In genomic region chr3:124157748-124158147, GRCh38 we compare ENCODE assay signal across 3 cellular contexts.
TF ChIP-seq lines count a peak whose summit lies in the region.

No MANE protein-coding gene starts in this region.

TF ChIP-seq in GM23338, 12 proteins besides CTCF, POLR2A, EP300 and RAD21 (continues in another document):
- no peak for TF ChIP-seq POLR2AphosphoS5 (IDR thresholded peaks at IDR 0.05; ENCODE audit: low read depth)
- no peak for TF ChIP-seq ZNF331 (CRISPR knock-in tag; IDR thresholded peaks at IDR 0.05; ENCODE audit: low read depth)
- no peak for TF ChIP-seq JUNB (IDR thresholded peaks at IDR 0.05; ENCODE audit: unreplicated experiment)
- TF ChIP-seq, protein P1, sequence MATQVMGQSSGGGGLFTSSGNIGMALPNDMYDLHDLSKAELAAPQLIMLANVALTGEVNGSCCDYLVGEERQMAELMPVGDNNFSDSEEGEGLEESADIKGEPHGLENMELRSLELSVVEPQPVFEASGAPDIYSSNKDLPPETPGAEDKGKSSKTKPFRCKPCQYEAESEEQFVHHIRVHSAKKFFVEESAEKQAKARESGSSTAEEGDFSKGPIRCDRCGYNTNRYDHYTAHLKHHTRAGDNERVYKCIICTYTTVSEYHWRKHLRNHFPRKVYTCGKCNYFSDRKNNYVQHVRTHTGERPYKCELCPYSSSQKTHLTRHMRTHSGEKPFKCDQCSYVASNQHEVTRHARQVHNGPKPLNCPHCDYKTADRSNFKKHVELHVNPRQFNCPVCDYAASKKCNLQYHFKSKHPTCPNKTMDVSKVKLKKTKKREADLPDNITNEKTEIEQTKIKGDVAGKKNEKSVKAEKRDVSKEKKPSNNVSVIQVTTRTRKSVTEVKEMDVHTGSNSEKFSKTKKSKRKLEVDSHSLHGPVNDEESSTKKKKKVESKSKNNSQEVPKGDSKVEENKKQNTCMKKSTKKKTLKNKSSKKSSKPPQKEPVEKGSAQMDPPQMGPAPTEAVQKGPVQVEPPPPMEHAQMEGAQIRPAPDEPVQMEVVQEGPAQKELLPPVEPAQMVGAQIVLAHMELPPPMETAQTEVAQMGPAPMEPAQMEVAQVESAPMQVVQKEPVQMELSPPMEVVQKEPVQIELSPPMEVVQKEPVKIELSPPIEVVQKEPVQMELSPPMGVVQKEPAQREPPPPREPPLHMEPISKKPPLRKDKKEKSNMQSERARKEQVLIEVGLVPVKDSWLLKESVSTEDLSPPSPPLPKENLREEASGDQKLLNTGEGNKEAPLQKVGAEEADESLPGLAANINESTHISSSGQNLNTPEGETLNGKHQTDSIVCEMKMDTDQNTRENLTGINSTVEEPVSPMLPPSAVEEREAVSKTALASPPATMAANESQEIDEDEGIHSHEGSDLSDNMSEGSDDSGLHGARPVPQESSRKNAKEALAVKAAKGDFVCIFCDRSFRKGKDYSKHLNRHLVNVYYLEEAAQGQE (IDR thresholded peaks at IDR 0.05; ENCODE audit: unreplicated experiment), result no peak

TF ChIP-seq in IMR-90, 13 proteins besides CTCF, POLR2A, EP300 and RAD21:
- TF ChIP-seq FOS (IDR thresholded peaks at IDR 0.05; ENCODE audit: low read depth, low read length) (no peak), RCOR1 (IDR thresholded peaks at IDR 0.05; ENCODE audit: insufficient replicate concordance, low read length) (no peak), MAZ (IDR thresholded peaks at IDR 0.05; ENCODE audit: borderline replicate concordance, low read depth, low read length) (no peak), USF2 (IDR thresholded peaks at IDR 0.05; ENCODE audit: low read depth, low read length) (no peak), CHD1 (IDR thresholded peaks at IDR 0.05; ENCODE audit: low read depth, low read length) (no peak), SMC3 (IDR thresholded peaks at IDR 0.05; ENCODE audit: low read depth, low read length) (no peak), NFE2L2 (IDR thresholded peaks at IDR 0.05; ENCODE audit: low read depth, low read length) (no peak)

TF ChIP-seq in GM12891, 5 proteins besides CTCF, POLR2A, EP300 and RAD21:
- TF ChIP-seq SPI1 (IDR thresholded peaks at IDR 0.05; ENCODE audit: low read depth, low read length), result no peak
- no peak for TF ChIP-seq POU2F2 (IDR thresholded peaks at IDR 0.05; ENCODE audit: low read depth, low read length)
- no peak for TF ChIP-seq TAF1 (IDR thresholded peaks at IDR 0.05; ENCODE audit: low read depth, low read length)
- TF ChIP-seq PAX5 (IDR thresholded peaks at IDR 0.05; ENCODE audit: insufficient read depth, low read length, severe bottlenecking), result no peak
- TF ChIP-seq POLR2AphosphoS5 (IDR thresholded peaks at IDR 0.05; ENCODE audit: low read depth, low read length), result no peak
